ENCODE assay signal across 8 cellular contexts in genomic region chrX:68828740-68829593, GRCh38. TPM values are rescaled to one million over a fixed set of nuclear protein-coding genes. Genes with fewer than 3 reads are reported as not detected.
DNase-seq lines count a peak whose midpoint lies in the region; ATAC-seq, FAIRE-seq and TF ChIP-seq lines count a peak whose summit lies in the region.

EFNB1 (plus strand) TSS chrX:68829021; CDS start chrX:68829777, 756 bp downstream.

- peak within 1 kb of the TSS; percentile 65 to 81 for H3K27ac ChIP-seq in kidney (ENCODE audit: low read depth in 2 of 2, low read length in 2 of 2)

- peak; percentile 99 for FAIRE-seq in kidney (lab: Jason Lieb, UNC)

- H3K4me3 ChIP-seq in kidney (ENCODE audit: low read length in 2 of 2): peak within 1 kb of the TSS; percentile 56

- peaks cover 0 to 10% of the 10 kb centered on the region in 2 donors for H3K4me1 ChIP-seq in kidney (ENCODE audit: control insufficient read depth in 1 of 2, insufficient read depth in 1 of 2, low read depth in 1 of 2, low read length in 2 of 2)

- peak within 1 kb of the TSS; percentile 48 to 69 for H3K9ac ChIP-seq in kidney (ENCODE audit: low read length in 2 of 2)

- ATAC-seq in GM18909 (IDR thresholded peaks at IDR 0.05; ENCODE audit: poor library complexity, unreplicated experiment): peak; percentile 92
- ATAC-seq in HG03159 (IDR thresholded peaks at IDR 0.05; ENCODE audit: unreplicated experiment): peak; percentile 95

- H3K9me3 ChIP-seq in kidney (ENCODE audit: control insufficient read depth in 1 of 2, low read length in 2 of 2): no peaks in the 10 kb centered on the region

- TF ChIP-seq CTCF in kidney (IDR thresholded peaks at IDR 0.05; ENCODE audit: borderline replicate concordance, extremely low read depth, insufficient read depth): no peak

- peak; percentile 89 for DNase-seq in AG08396 (ENCODE audit: low spot score)
- DNase-seq in NCI-H446 (lab: John Stamatoyannopoulos, UW): peak; percentile 76 to 94
- peak; percentile 77 for DNase-seq in activated CD4-positive, CD25-positive, alpha-beta regulatory T cell treated with anti-CD3 and anti-CD28 coated beads, Interleukin-2, amount 50 U/mL, for 72 hours
- DNase-seq in cerebellum (ENCODE audit: low spot score): peak; percentile 91
- DNase-seq in kidney: peak; percentile 97
- DNase-seq in stimulated activated CD4-positive, alpha-beta T cell treated with anti-CD3 and anti-CD28 coated beads, Interleukin-15, amount 100 ng/mL, for 1 hour (ENCODE audit: low read depth in 1 of 2, low spot score in 1 of 2): peak; percentile 70

- H3K36me3 ChIP-seq in kidney (ENCODE audit: control insufficient read depth in 1 of 2, insufficient read depth in 2 of 2, low read length in 2 of 2): no peaks in the 10 kb centered on the region

- intact Hi-C loops in kidney (cut with DNase I): loop anchor here (10.0 kb wide), 2 partner anchors 386 to 456 kb away; no protein-coding TSS in a partner anchor

RNA-seq across cellular contexts. Expression of gene EFNB1, which starts in this region (rescaled TPM):
- total RNA-seq in cerebellum (18.2 TPM), kidney (53.0 TPM)
- polyA plus RNA-seq in kidney (ENCODE audit: insufficient read depth, low read depth, low replicate concordance): 50.6 TPM

Comparison
In these comparisons a context has a peak if more than half of its experiments do, and no peak if none do; other contexts are left out.
1. Peak in every context shown above with its lines: DNase-seq, ATAC-seq, H3K4me3 ChIP-seq and H3K27ac ChIP-seq.